In the genomic region with DNA sequence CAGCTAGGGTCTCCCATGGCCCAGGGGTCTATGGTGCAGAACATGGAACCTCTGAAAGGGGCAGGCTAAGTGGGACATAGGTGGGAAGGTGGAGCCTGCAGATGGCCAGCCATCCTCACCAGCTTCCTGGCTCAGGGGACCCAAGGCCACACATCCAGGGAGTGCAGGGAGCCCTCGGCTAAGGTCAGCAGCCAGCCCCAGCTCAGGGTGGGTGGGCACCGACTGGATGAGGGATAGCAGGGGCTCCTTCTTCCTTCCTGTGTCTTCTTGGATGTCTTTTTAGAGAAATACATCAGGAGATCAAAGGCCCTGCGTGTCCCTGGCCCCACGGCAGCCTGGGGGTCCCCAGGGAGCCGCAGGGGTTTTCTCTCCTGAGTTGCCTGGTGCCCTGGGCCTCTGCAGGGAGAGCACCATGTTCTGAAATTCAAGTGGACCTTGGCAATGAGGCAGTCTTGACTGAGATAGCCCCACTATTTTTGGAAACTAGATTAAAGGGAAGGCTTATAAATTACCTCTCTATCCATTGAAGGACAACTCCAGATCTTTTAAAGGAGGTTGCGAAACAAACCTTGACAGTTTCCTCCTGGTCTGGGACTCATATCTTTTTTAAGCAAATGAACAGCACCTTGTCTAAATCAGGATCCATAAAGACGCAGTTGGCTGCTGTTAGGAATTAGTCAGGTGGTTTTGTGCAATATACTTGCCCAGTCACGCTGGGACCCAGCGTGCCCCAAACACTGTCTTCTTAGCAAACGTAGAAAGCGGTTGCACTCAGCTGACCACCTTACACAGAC, we compare ENCODE assay signal across 9 cellular contexts.
DNase-seq lines count a peak whose midpoint lies in the region; ATAC-seq and TF ChIP-seq lines count a peak whose summit lies in the region.
"Had no signal": no experiment of that assay in that cellular context is flagged by ENCODE, and none has a peak within 500 bp of the region (broad histone marks: within the 10 kb centered on the region; RNA-seq: fewer than 3 reads in every experiment).

No MANE protein-coding gene starts in this region.

- H3K4me1 ChIP-seq in IMR-90 (ENCODE audit: control insufficient read depth, insufficient read depth, low read length) (peaks cover 1% of the 10 kb centered on the region; the same call in 1 of the 2 replicates), body of pancreas (peaks cover 14% of the 10 kb centered on the region), right cardiac atrium (ENCODE audit: control insufficient read depth, insufficient read depth, low read length) (peaks cover 10% of the 10 kb centered on the region)

- POLR2A ChIA-PET in IMR-90 (lab: Charles Lee; ENCODE audit: unreplicated experiment) = no interaction called here

- H4K20me1 ChIP-seq in IMR-90 (ENCODE audit: insufficient read depth, low read length) = no peaks in the 10 kb centered on the region

- dilution Hi-C loops in IMR-90 (cut with HindIII; ENCODE audit: low sequenced_read_pairs, unreplicated experiment) = no loop called here

- no peak overlapping the region for H2BK120ac ChIP-seq in IMR-90 (ENCODE audit: low read depth, low read length)

- WGBS in IMR-90 (ENCODE audit: extremely low coverage in 2 of 2, insufficient read length in 1 of 2), 2 experiments = 65% methylated on average over 4 of the region's 11 CpGs; no CpG with 5 or more reads in 1 of the 2 experiments
- 49 to 56% methylated on average over 6 to 11 of the region's 11 CpGs for WGBS in body of pancreas, 2 donors
- 49% methylated on average over 11 of the region's 11 CpGs for WGBS in right cardiac atrium

- DNase-seq in IMR-90 (no peak), body of pancreas (peak in 2 of 4 donors; percentile 32 to 41), right cardiac atrium (peak in 1 of 3 donors; percentile 67), NCI-H2196 (lab: John Stamatoyannopoulos, UW; ENCODE audit: unreplicated experiment) (no peak), DMS114 treated with DMSO at 0.1 percent for 48 hours (lab: John Stamatoyannopoulos, UW; ENCODE audit: unreplicated experiment) (no peak), GM13977 (ENCODE audit: low spot score) (no peak)

- H3K36me3 ChIP-seq in IMR-90 (ENCODE audit: control insufficient read depth, insufficient read depth, low read length) = no peaks in the 10 kb centered on the region
- H3K36me3 ChIP-seq in body of pancreas (replicated peaks in 1 of 2; ENCODE audit: insufficient read depth in 1 of 2, low read depth in 2 of 2) = no peaks in the 10 kb centered on the region
- H3K36me3 ChIP-seq: brain microvascular endothelial cell had no signal

- H3K4me2 ChIP-seq in IMR-90 (ENCODE audit: low read depth, low read length) = no peak overlapping the region

- intact Hi-C loops in IMR-90 (cut with micrococcal nuclease) (no loop called here), body of pancreas (cut with DNase I) (no loop called here), right cardiac atrium (cut with DNase I) (loop anchor here in 1 of 4 donors (10.0 kb wide), 2 partner anchors 189 to 271 kb away; partner anchors contain the start of gene IRF2BP2)

- no peaks in the 10 kb centered on the region for H3K9me1 ChIP-seq in IMR-90 (ENCODE audit: insufficient read depth, low read length)

- TF ChIP-seq POLR2A in IMR-90 (IDR thresholded peaks at IDR 0.05; ENCODE audit: low read depth, low read length) (no peak), body of pancreas (IDR thresholded peaks at IDR 0.05) (no peak)

- no TSS peak for BruUV-seq in IMR-90 (replicated peaks; lab: Mats Ljungman, UMichigan)

- H3K27me3 ChIP-seq in IMR-90 (ENCODE audit: control insufficient read depth, insufficient read depth, low read length) (no peaks in the 10 kb centered on the region), body of pancreas (no peaks in the 10 kb centered on the region), right cardiac atrium (ENCODE audit: control insufficient read depth, insufficient read depth) (no peaks in the 10 kb centered on the region)
- H3K27me3 ChIP-seq: brain microvascular endothelial cell had no signal

- H2BK15ac ChIP-seq in IMR-90 (ENCODE audit: low read depth, low read length) = no peak overlapping the region

- H3K79me1 ChIP-seq in IMR-90 (ENCODE audit: low read depth in 1 of 2, low read length in 2 of 2) = no peaks in the 10 kb centered on the region

- H3K27ac ChIP-seq in IMR-90 (ENCODE audit: insufficient read depth, low read length) (no peak overlapping the region), body of pancreas (peak overlapping the region in 2 of 4 donors; percentile 6 to 26), right cardiac atrium (ENCODE audit: low read length) (peak overlapping the region; percentile 97), skin epidermis (peak overlapping the region in 16 of 21 experiments; percentile 3 to 76 (median 42))
- H3K27ac ChIP-seq: brain microvascular endothelial cell had no signal

- H2BK5ac ChIP-seq in IMR-90 (ENCODE audit: low read depth, low read length, poor library complexity, severe bottlenecking) = no peak overlapping the region

- H3K4me3 ChIP-seq in IMR-90 (ENCODE audit: insufficient read depth, low read depth, low read length) (no peak overlapping the region), body of pancreas (no peak overlapping the region), right cardiac atrium (ENCODE audit: low read length) (no peak overlapping the region), skin epidermis (no peak overlapping the region)

- no peak overlapping the region for H3K9ac ChIP-seq in IMR-90 (ENCODE audit: low read depth, low read length)

- H3K23ac ChIP-seq in IMR-90 (ENCODE audit: low read depth, low read length) = no peak overlapping the region

- TF ChIP-seq CTCF in IMR-90 (conservative IDR thresholded peaks at IDR 0.05; ENCODE audit: low read depth, low read length) = no peak
- no peak for TF ChIP-seq CTCF in body of pancreas (IDR thresholded peaks at IDR 0.05)
- no peak for TF ChIP-seq CTCF in GM13977 (IDR thresholded peaks at IDR 0.05; ENCODE audit: extremely low read depth, insufficient read depth, missing control alignments)

- no peak overlapping the region for H3K56ac ChIP-seq in IMR-90 (ENCODE audit: extremely low read depth, insufficient read depth, low read length)

- peak overlapping the region; percentile 35 for H2AFZ ChIP-seq in IMR-90 (replicated peaks; ENCODE audit: low read length, poor library complexity)

- no peak overlapping the region for H2AK5ac ChIP-seq in IMR-90 (ENCODE audit: low read depth, low read length)

- no peak overlapping the region for H2AK9ac ChIP-seq in IMR-90 (replicated peaks; ENCODE audit: low read depth, low read length, poor library complexity)

- H4K5ac ChIP-seq in IMR-90 (ENCODE audit: low read depth, low read length) = no peak overlapping the region

- H4K8ac ChIP-seq in IMR-90 (ENCODE audit: low read depth in 2 of 2, low read length in 2 of 2) = no peak overlapping the region

- in situ Hi-C loops in IMR-90 (cut with MboI; ENCODE audit: low sequenced_read_pairs) (no loop called here), GM13977 (cut with MboI; ENCODE audit: low pct_unique_long_range_greater_than_20kb, low sequenced_read_pairs, unreplicated experiment) (loop anchor here (10.0 kb wide), 1 partner anchor 49 kb away; no protein-coding TSS in a partner anchor)

- ATAC-seq in IMR-90 (ENCODE audit: low read depth) = no peak
- ATAC-seq in body of pancreas = peak; percentile 43
- peak; percentile 67 to 78 for ATAC-seq in right cardiac atrium
- ATAC-seq in HG02798 (IDR thresholded peaks at IDR 0.05; ENCODE audit: poor library complexity, unreplicated experiment) = no peak

- H2BK20ac ChIP-seq in IMR-90 (ENCODE audit: low read depth, low read length) = no peak overlapping the region

- TF ChIP-seq RAD21 in IMR-90 (IDR thresholded peaks at IDR 0.05; ENCODE audit: low read length) = no peak

- no peak overlapping the region for H3K18ac ChIP-seq in IMR-90 (ENCODE audit: low read depth, low read length)

- no peak overlapping the region for H4K91ac ChIP-seq in IMR-90 (ENCODE audit: insufficient read depth, low read depth, low read length)

- H3K14ac ChIP-seq in IMR-90 (replicated peaks; ENCODE audit: low read depth, low read length) = no peak overlapping the region

- H3K4ac ChIP-seq in IMR-90 (ENCODE audit: low read depth, low read length) = no peak overlapping the region

- CTCF ChIA-PET in IMR-90 (lab: Yijun Ruan, JAX) = no interaction called here

- H3K9me3 ChIP-seq in IMR-90 (ENCODE audit: control insufficient read depth, insufficient read depth, low read length) = peaks cover 3% of the 10 kb centered on the region; the same call in 1 of the 2 replicates
- no peaks in the 10 kb centered on the region for H3K9me3 ChIP-seq in body of pancreas
- no peaks in the 10 kb centered on the region for H3K9me3 ChIP-seq in right cardiac atrium (ENCODE audit: control insufficient read depth, low read length)

TF ChIP-seq in IMR-90, 13 proteins besides CTCF, POLR2A, EP300 and RAD21:
- no peak for TF ChIP-seq CHD1 (IDR thresholded peaks at IDR 0.05; ENCODE audit: low read depth, low read length)
- TF ChIP-seq BHLHE40 (IDR thresholded peaks at IDR 0.05; ENCODE audit: low read depth, low read length) = no peak
- TF ChIP-seq ELK1 (IDR thresholded peaks at IDR 0.05; ENCODE audit: borderline replicate concordance, low read depth, low read length) = no peak
- TF ChIP-seq CEBPB (IDR thresholded peaks at IDR 0.05; ENCODE audit: low read depth, low read length) = peak; percentile 67
- no peak for TF ChIP-seq FOS (IDR thresholded peaks at IDR 0.05; ENCODE audit: low read depth, low read length)
TF ChIP-seq in IMR-90: peak in this region for 1.

Comparison
In these comparisons a context has a peak if more than half of its experiments do, and no peak if none do; other contexts are left out.
1. ATAC-seq: peak in body of pancreas (single experiment) and right cardiac atrium (2 of 2); none in IMR-90 (single experiment) and HG02798 (single experiment).